21 cellular contexts compared by ENCODE assay signal in genomic region chr14:52307870-52308269, GRCh38. TPM values are rescaled to one million over a fixed set of nuclear protein-coding genes. Genes with fewer than 3 reads are reported as not detected.
DNase-seq lines count a peak whose midpoint lies in the region; ATAC-seq, FAIRE-seq and TF ChIP-seq lines count a peak whose summit lies in the region.
"Had no signal": no experiment of that assay in that cellular context is flagged by ENCODE, and none has a peak within 500 bp of the region (broad histone marks: within the 10 kb centered on the region; RNA-seq: fewer than 3 reads in every experiment).

No MANE protein-coding gene starts in this region.

- ATAC-seq in T-helper 17 cell: no peak
- ATAC-seq: stimulated activated memory B cell treated with anti-CD40 and anti-IgM and Interleukin-4, amounts not matched to agents 10 μg/mL and 1 μg/mL and 100 μg/mL, for 72 hours had no signal

- H3K36me3 Mint-ChIP-seq in activated naive CD4-positive, alpha-beta T cell treated with anti-CD3 and anti-CD28 coated beads for 36 hours (ENCODE audit: low read depth): no peaks in the 10 kb centered on the region
- H3K36me3 Mint-ChIP-seq in T-helper 17 cell (ENCODE audit: low read depth): peaks cover 7% of the 10 kb centered on the region
- H3K36me3 Mint-ChIP-seq: brain; stimulated activated memory B cell treated with anti-CD40 and anti-IgM and Interleukin-4, amounts not matched to agents 10 μg/mL and 1 μg/mL and 100 μg/mL, for 72 hours had no signal

- CTCF ChIA-PET in activated naive CD4-positive, alpha-beta T cell treated with anti-CD3 and anti-CD28 coated beads for 36 hours (lab: Charles Lee): interaction anchor here (1.2 to 1.7 kb wide), 2 partner anchors 9 to 107 kb away, joined by 3 to 5 read pairs; no protein-coding TSS in a partner anchor

- intact Hi-C loops in activated naive CD4-positive, alpha-beta T cell treated with anti-CD3 and anti-CD28 coated beads for 36 hours (cut with micrococcal nuclease): no loop called here
- intact Hi-C loops in colonic mucosa (cut with DNase I) (no loop called here), stomach (cut with DNase I; ENCODE audit: low total_unique reads) (no loop called here)

- H3K4me1 ChIP-seq in colonic mucosa (no peaks in the 10 kb centered on the region), stomach (peaks cover 14 to 45% (median 32%) of the 10 kb centered on the region in 4 donors), small intestine (ENCODE audit: control insufficient read depth in 2 of 2, insufficient read depth in 1 of 2, low read depth in 1 of 2, low read length in 1 of 2) (peaks cover 0 to 4% of the 10 kb centered on the region in 2 donors)

- TF ChIP-seq POLR2A in stomach (IDR thresholded peaks at IDR 0.05): no peak

- H3K36me3 ChIP-seq in colonic mucosa: no peaks in the 10 kb centered on the region
- H3K36me3 ChIP-seq in stomach: no peaks in the 10 kb centered on the region
- no peaks in the 10 kb centered on the region for H3K36me3 ChIP-seq in small intestine (ENCODE audit: control insufficient read depth in 2 of 2, insufficient read depth in 2 of 2, low read length in 2 of 2)

- TF ChIP-seq EP300 in stomach (IDR thresholded peaks at IDR 0.05): no peak

- TF ChIP-seq CTCF in colonic mucosa (IDR thresholded peaks at IDR 0.05) (no peak), stomach (IDR thresholded peaks at IDR 0.05) (no peak)

- FAIRE-seq in small intestine (lab: Jason Lieb, UNC): no peak
- FAIRE-seq: GM18507 had no signal

- H3K27ac Mint-ChIP-seq in activated naive CD4-positive, alpha-beta T cell treated with anti-CD3 and anti-CD28 coated beads for 36 hours: peak overlapping the region; percentile 10
- H3K27ac Mint-ChIP-seq in T-helper 17 cell: peak overlapping the region; percentile 83
- H3K27ac Mint-ChIP-seq: brain; IgD-negative memory B cell; stimulated activated memory B cell treated with anti-CD40 and anti-IgM and Interleukin-4, amounts not matched to agents 10 μg/mL and 1 μg/mL and 100 μg/mL, for 72 hours had no signal

- H3K9me3 Mint-ChIP-seq in activated naive CD4-positive, alpha-beta T cell treated with anti-CD3 and anti-CD28 coated beads for 36 hours: no peaks in the 10 kb centered on the region
- H3K9me3 Mint-ChIP-seq: brain, IgD-negative memory B cell had no signal

- H3K4me1 Mint-ChIP-seq in activated naive CD4-positive, alpha-beta T cell treated with anti-CD3 and anti-CD28 coated beads for 36 hours (ENCODE audit: low read depth): peaks cover 31% of the 10 kb centered on the region
- H3K4me1 Mint-ChIP-seq in T-helper 17 cell: peaks cover 61% of the 10 kb centered on the region

- WGBS in stomach, 5 donors: 44 to 59% (median 58%) methylated on average over 2 of the region's 2 CpGs
- 79 to 89% (median 82%) methylated on average over 2 of the region's 2 CpGs for WGBS in small intestine, 3 donors

- H3K9me3 ChIP-seq in T-helper 17 cell (ENCODE audit: control insufficient read depth, low read length, poor library complexity, severe bottlenecking) (no peaks in the 10 kb centered on the region), colonic mucosa (no peaks in the 10 kb centered on the region), stomach (no peaks in the 10 kb centered on the region), small intestine (ENCODE audit: control insufficient read depth, low read depth) (no peaks in the 10 kb centered on the region)

- H3K4me3 ChIP-seq in colonic mucosa: no peak overlapping the region
- no peak overlapping the region for H3K4me3 ChIP-seq in stomach
- H3K4me3 ChIP-seq in small intestine (ENCODE audit: low read depth in 1 of 2, low read length in 2 of 2): no peak overlapping the region

- H3K4me3 Mint-ChIP-seq in activated naive CD4-positive, alpha-beta T cell treated with anti-CD3 and anti-CD28 coated beads for 36 hours: no peak overlapping the region
- H3K4me3 Mint-ChIP-seq in T-helper 17 cell: no peak overlapping the region
- H3K4me3 Mint-ChIP-seq: brain; IgD-negative memory B cell; stimulated activated memory B cell treated with anti-CD40 and anti-IgM and Interleukin-4, amounts not matched to agents 10 μg/mL and 1 μg/mL and 100 μg/mL, for 72 hours had no signal

- H3K27me3 Mint-ChIP-seq in activated naive CD4-positive, alpha-beta T cell treated with anti-CD3 and anti-CD28 coated beads for 36 hours (ENCODE audit: low read depth): peaks cover 2% of the 10 kb centered on the region
- no peaks in the 10 kb centered on the region for H3K27me3 Mint-ChIP-seq in T-helper 17 cell

- DNase-seq in activated naive CD4-positive, alpha-beta T cell treated with anti-CD3 and anti-CD28 coated beads for 36 hours: no peak
- no peak for DNase-seq in activated naive CD4-positive, alpha-beta T cell treated with Interleukin-2 at 50 U/mL for 16 hours
- no peak for DNase-seq in T-helper 17 cell
- DNase-seq in colonic mucosa: no peak
- no peak for DNase-seq in stomach
- DNase-seq in stimulated activated CD8-positive, alpha-beta memory T cell treated with anti-CD3 and anti-CD28 coated beads, Interleukin-4, amount 100 ng/mL, for 48 hours: no peak
- DNase-seq in small intestine: no peak
- DNase-seq in SW480 (ENCODE audit: low spot score): no peak
- DNase-seq: activated gamma-delta T cell; midbrain; NCI-H2029 treated with DMSO at 0.1 percent for 48 hours; NK-92 treated with Interleukin-12 subunit alpha and Interleukin-12 subunit beta, amount 100 ng/mL, for 24 hours; nucleus accumbens had no signal

- H3K27me3 ChIP-seq in colonic mucosa (no peaks in the 10 kb centered on the region), stomach (no peaks in the 10 kb centered on the region), small intestine (ENCODE audit: control insufficient read depth in 2 of 2, insufficient read depth in 2 of 2, low read length in 2 of 2) (no peaks in the 10 kb centered on the region)

- H3K9ac ChIP-seq in colonic mucosa (ENCODE audit: low read depth in 2 of 2, low read length in 2 of 2): no peak overlapping the region

- H3K27ac ChIP-seq in colonic mucosa (peak overlapping the region; percentile 20), stomach (peak overlapping the region in 4 of 5 donors; percentile 58 to 67 (median 64)), small intestine (ENCODE audit: low read depth in 1 of 2, low read length in 1 of 2) (no peak overlapping the region)
- H3K27ac ChIP-seq: RWPE1 had no signal

RNA-seq across cellular contexts. Expression of gene PTGER2, which starts 6.2 kb away (rescaled TPM):
- total RNA-seq in activated naive CD4-positive, alpha-beta T cell treated with anti-CD3 and anti-CD28 coated beads for 36 hours: 1 to 10 TPM in 1 of 2 experiments, under 1 TPM in 1; 0.67 to 1.2 TPM
- total RNA-seq in T-helper 17 cell: 10 to 100 TPM; 40.5 to 52.1 TPM
- total RNA-seq in colonic mucosa: 1 to 10 TPM; 4.3 to 6.6 TPM
- total RNA-seq in stomach: 10 to 100 TPM in 2 of 5 donors, 1 to 10 TPM in 3; 1.3 to 22.0 (median 8.3) TPM
- 10 to 100 TPM in 2 of 3 donors, 1 to 10 TPM in 1; 5.3 to 20.6 (median 12.9) TPM for polyA plus RNA-seq in stomach
- 1 to 10 TPM in 2 of 3 donors, under 1 TPM in 1; 0.45 to 5.1 (median 2.3) TPM for polyA plus RNA-seq in small intestine

RNA-seq across cellular contexts. Expression of gene PTGDR, which starts 40.4 kb away (rescaled TPM):
- total RNA-seq in activated naive CD4-positive, alpha-beta T cell treated with anti-CD3 and anti-CD28 coated beads for 36 hours: not detected
- total RNA-seq in T-helper 17 cell (1 to 10 TPM; 2.5 to 3.7 TPM), colonic mucosa (10 to 100 TPM; 14.4 to 32.3 TPM), stomach (10 to 100 TPM in 1 of 5 donors, under 1 TPM in 1, not detected in 3; 0.37 to 33.0 TPM)
- polyA plus RNA-seq in stomach (not detected), small intestine (under 1 TPM in 1 of 3 donors, not detected in 2; 0.25 TPM)
- total RNA-seq: H4, NCI-H460 had no signal
- polyA plus RNA-seq: AG04450 had no signal

Comparison
In these comparisons a context has a peak if more than half of its experiments do, and no peak if none do; other contexts are left out.
1. H3K27ac ChIP-seq: peak in colonic mucosa (single experiment) and stomach (4 of 5); none in small intestine (0 of 2).